ENCODE assay signal across 8 cellular contexts in the genomic region with DNA sequence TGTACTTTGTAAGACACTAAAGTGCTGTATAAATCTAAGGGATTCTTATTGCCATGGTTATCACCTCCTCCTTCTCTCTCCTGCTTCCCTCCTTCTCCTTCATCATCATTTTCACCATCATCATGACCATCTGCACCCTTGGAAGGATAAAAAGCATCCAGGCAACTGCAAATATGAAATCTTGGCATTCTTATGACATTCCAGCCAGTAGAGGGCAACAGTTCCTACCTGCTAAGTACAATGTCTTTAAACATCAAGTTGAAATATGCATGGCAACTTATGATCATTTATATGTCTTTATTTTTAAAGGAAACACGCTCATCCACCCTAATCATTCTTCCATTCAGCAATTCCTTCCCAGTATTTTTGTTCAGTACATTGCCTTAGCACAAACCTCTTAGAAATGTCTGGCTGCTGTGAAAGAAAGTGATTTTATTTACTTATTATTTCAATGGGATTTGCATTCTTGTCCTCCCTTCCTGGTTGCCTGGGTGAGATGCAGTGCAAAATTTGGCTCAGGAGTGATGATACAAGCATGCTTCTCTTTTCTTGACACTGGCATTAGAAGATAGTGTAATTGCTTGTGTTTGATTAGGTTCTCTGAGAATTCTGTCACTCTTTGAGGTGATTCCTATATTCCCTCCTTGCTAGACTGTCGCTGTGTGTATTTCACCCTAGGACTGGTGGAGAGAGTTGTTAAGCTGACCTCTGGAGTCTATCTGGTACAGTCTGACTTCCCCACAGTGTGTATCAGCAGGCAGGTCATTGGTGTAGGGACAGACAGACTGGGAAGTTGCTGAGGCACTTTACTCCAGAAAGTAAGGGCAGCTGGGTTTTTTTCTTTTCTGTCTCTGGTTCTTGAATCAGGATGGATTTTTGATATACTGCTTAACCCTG.
DNase-seq lines count a peak whose midpoint lies in the region; ATAC-seq and TF ChIP-seq lines count a peak whose summit lies in the region.

No MANE protein-coding gene starts in this region.

- no peak overlapping the region for H3K9ac ChIP-seq in Karpas-422 (ENCODE audit: low read length)

- in situ Hi-C loops in astrocyte of the spinal cord (cut with HindIII; ENCODE audit: low sequenced_read_pairs) = no loop called here

- peak; percentile 48 to 69 (median 60) for ATAC-seq in right lobe of liver
- ATAC-seq in HG03469 (IDR thresholded peaks at IDR 0.05; ENCODE audit: unreplicated experiment) = no peak
- ATAC-seq in effector memory CD8-positive, alpha-beta T cell (replicated peaks) = no peak
- no peak for ATAC-seq in HG02970 (IDR thresholded peaks at IDR 0.05; ENCODE audit: low FRiP score, unreplicated experiment)

- H2AFZ ChIP-seq in Karpas-422 (ENCODE audit: low read length) = no peak overlapping the region

- H3K9me3 ChIP-seq in Karpas-422 (ENCODE audit: low read length) (no peaks in the 10 kb centered on the region), right lobe of liver (no peaks in the 10 kb centered on the region)

- H3K27me3 ChIP-seq in Karpas-422 (ENCODE audit: low read length) (no peaks in the 10 kb centered on the region), right lobe of liver (no peaks in the 10 kb centered on the region)

- H3K9me3 Mint-ChIP-seq in effector memory CD8-positive, alpha-beta T cell = peaks cover 0 to 1% of the 10 kb centered on the region in 2 donors

- H3K4me1 ChIP-seq in Karpas-422 (ENCODE audit: low read length) (no peaks in the 10 kb centered on the region), right lobe of liver (peaks cover 0 to 4% (median 0%) of the 10 kb centered on the region in 4 donors)

- H3K27ac Mint-ChIP-seq in effector memory CD8-positive, alpha-beta T cell = peak overlapping the region in 1 of 2 donors; percentile 9

- no peaks in the 10 kb centered on the region for H3K36me3 ChIP-seq in Karpas-422 (ENCODE audit: insufficient read depth, low read length)
- H3K36me3 ChIP-seq in right lobe of liver = no peaks in the 10 kb centered on the region

- no peaks in the 10 kb centered on the region for H4K20me1 ChIP-seq in Karpas-422 (ENCODE audit: insufficient read depth, low read depth, low read length)

- TF ChIP-seq POLR2A in right lobe of liver (IDR thresholded peaks at IDR 0.05) = no peak

- no peak overlapping the region for H3K4me2 ChIP-seq in Karpas-422 (ENCODE audit: low read depth, low read length, poor library complexity, severe bottlenecking)

- H3K36me3 Mint-ChIP-seq in effector memory CD8-positive, alpha-beta T cell (ENCODE audit: insufficient read depth) = no peaks in the 10 kb centered on the region

- intact Hi-C loops in right lobe of liver (cut with DNase I) = no loop called here

- no peaks in the 10 kb centered on the region for H3K9me2 ChIP-seq in Karpas-422 (replicated peaks; ENCODE audit: insufficient read depth, low read length)

- H3K27ac ChIP-seq in Karpas-422 (ENCODE audit: low read length) (no peak overlapping the region), right lobe of liver (peak overlapping the region in 1 of 3 donors; percentile 6)

- H3K79me2 ChIP-seq in Karpas-422 (ENCODE audit: low read length) = no peaks in the 10 kb centered on the region

- H3K27me3 Mint-ChIP-seq in effector memory CD8-positive, alpha-beta T cell = no peaks in the 10 kb centered on the region

- 31% methylated on average over 2 of the region's 2 CpGs for WGBS in right lobe of liver (ENCODE audit: insufficient coverage, low coverage, low lambda C conversion rate, missing lambda C conversion rate)

- TF ChIP-seq CTCF in astrocyte of the spinal cord (IDR thresholded peaks at IDR 0.05; ENCODE audit: low read depth, low read length) (peak; percentile 61), right lobe of liver (IDR thresholded peaks at IDR 0.05) (peak; percentile 66 to 73 (median 68))

- H3K4me3 ChIP-seq in Karpas-422 (ENCODE audit: low read length) = no peak overlapping the region
- no peak overlapping the region for H3K4me3 ChIP-seq in astrocyte of the spinal cord (ENCODE audit: low read depth, low read length)
- H3K4me3 ChIP-seq in right lobe of liver = no peak overlapping the region

- H3K4me1 Mint-ChIP-seq in effector memory CD8-positive, alpha-beta T cell (ENCODE audit: low read depth in 2 of 2) = peaks cover 4 to 22% of the 10 kb centered on the region in 2 donors

- H3K4me3 Mint-ChIP-seq in effector memory CD8-positive, alpha-beta T cell = no peak overlapping the region

- DNase-seq in Daoy (ENCODE audit: low read depth) = peak; percentile 48
- DNase-seq in Karpas-422 = peak; percentile 63
- DNase-seq in astrocyte of the spinal cord (ENCODE audit: low read depth, low spot score) = peak; percentile 65
- no peak for DNase-seq in right lobe of liver
- DNase-seq in activated gamma-delta T cell (lab: John Stamatoyannopoulos, UW) = no peak
- no peak for DNase-seq in effector memory CD8-positive, alpha-beta T cell

Comparison
In these comparisons a context has a peak if more than half of its experiments do, and no peak if none do; other contexts are left out.
1. DNase-seq: peak in Daoy (single experiment), Karpas-422 (single experiment) and astrocyte of the spinal cord (single experiment); none in right lobe of liver (0 of 3), activated gamma-delta T cell (single experiment) and effector memory CD8-positive, alpha-beta T cell (0 of 3).
2. ATAC-seq: peak in right lobe of liver (4 of 4); none in HG03469 (single experiment), effector memory CD8-positive, alpha-beta T cell (single experiment) and HG02970 (single experiment).